Comparison of ENCODE assay signal across 1 cellular context in the genomic region with DNA sequence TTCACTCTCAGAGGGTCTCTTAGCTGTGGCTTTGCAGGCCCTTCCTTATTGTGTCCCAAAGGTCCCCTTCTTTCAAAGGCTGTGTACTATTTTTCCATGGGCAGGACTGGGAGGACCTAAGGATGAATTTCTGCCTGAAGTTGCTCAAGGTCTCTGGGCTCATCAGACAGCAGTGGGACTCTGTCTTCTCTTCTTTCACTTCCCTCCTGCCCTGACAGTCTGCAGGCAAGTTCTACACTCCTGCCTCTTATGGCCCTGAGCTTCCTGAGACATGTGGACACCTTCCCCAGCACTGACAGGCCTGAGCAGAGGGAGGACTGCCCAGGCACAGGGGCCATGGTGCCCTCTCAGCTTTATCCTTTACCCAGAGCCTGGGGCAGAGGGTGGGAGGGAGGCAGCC.
TF ChIP-seq lines count a peak whose summit lies in the region.

No MANE protein-coding gene starts in this region.

TF ChIP-seq in GM12878, 131 proteins besides CTCF, POLR2A, EP300 and RAD21:
- TF ChIP-seq GABPA (IDR thresholded peaks at IDR 0.05; ENCODE audit: low read depth): no peak
- 0 out of 2 replicates have a peak, but pooled peaks have one; percentile 12 for TF ChIP-seq SPI1 (IDR thresholded peaks at IDR 0.05; ENCODE audit: borderline replicate concordance, insufficient read depth, low read depth, low read length)
- TF ChIP-seq NR2C2 (IDR thresholded peaks at IDR 0.05; ENCODE audit: borderline replicate concordance, control insufficient read depth, insufficient read length, low read depth): no peak
